ENCODE assay signal across 8 cellular contexts in genomic region chr9:36487482-36488321, GRCh38.
DNase-seq lines count a peak whose midpoint lies in the region; ATAC-seq, FAIRE-seq and TF ChIP-seq lines count a peak whose summit lies in the region.

No MANE protein-coding gene starts in this region.

- H2BK12ac ChIP-seq in H1 (ENCODE audit: low read depth, low read length): peak overlapping the region; percentile 32

- DNase-seq in COLO829 (ENCODE audit: low spot score) (peak; percentile 79), HT-29 (ENCODE audit: low spot score) (peak; percentile 79), NOMO-1 (lab: John Stamatoyannopoulos, UW; ENCODE audit: unreplicated experiment in 2 of 2) (peak; percentile 56 to 72), H1 (ENCODE audit: low read depth in 1 of 2, low spot score in 2 of 2) (peak; percentile 64 to 80)
- peak; percentile 93 for DNase-seq in activated CD8-positive, alpha-beta memory T cell treated with anti-CD3 and anti-CD28 coated beads, Interleukin-2, amount 10 ng/mL, durations not matched to agents 7 days and 5 days
- DNase-seq in stimulated activated CD8-positive, alpha-beta memory T cell treated with anti-CD3 and anti-CD28 coated beads, Interleukin-15, amount 100 ng/mL, for 24 hours (ENCODE audit: low read depth): peak; percentile 80

- peak overlapping the region; percentile 73; the same call in 1 of the 2 replicates for H2BK20ac ChIP-seq in H1 (ENCODE audit: low read length)

- no peak overlapping the region for H2BK15ac ChIP-seq in H1 (ENCODE audit: low read length)

- H3K79me2 ChIP-seq in H1 (ENCODE audit: control insufficient read depth in 1 of 2, insufficient read depth in 2 of 2, low read length in 2 of 2): peaks cover 17 to 43% of the 10 kb centered on the region in 2 experiments

- peak overlapping the region; percentile 52 to 98 (median 62) for H3K4me3 ChIP-seq in H1 (ENCODE audit: extremely low read depth in 1 of 4, insufficient read depth in 2 of 4, low read depth in 3 of 4, low read length in 4 of 4)
- H3K4me3 ChIP-seq in mesodermal cell (ENCODE audit: extremely low read depth, insufficient read depth, low read length, poor library complexity, severe bottlenecking): peak overlapping the region; percentile 45

- peaks cover 0 to 5% (median 0%) of the 10 kb centered on the region in 4 experiments; a peak in 1 of 8 replicates for H3K36me3 ChIP-seq in H1 (ENCODE audit: control insufficient read depth in 2 of 4, insufficient read depth in 4 of 4, low read length in 3 of 4)
- H3K36me3 ChIP-seq in mesodermal cell (ENCODE audit: control insufficient read depth, insufficient read depth, low read length): peaks cover 9% of the 10 kb centered on the region

- peak overlapping the region; percentile 87 for H2BK5ac ChIP-seq in H1 (ENCODE audit: low read depth, low read length)

- peak; percentile 81 for ATAC-seq in GM21360 (IDR thresholded peaks at IDR 0.05; ENCODE audit: unreplicated experiment)
- peak; percentile 95 for ATAC-seq in activated CD8-positive, alpha-beta memory T cell treated with anti-CD3 and anti-CD28 coated beads, Interleukin-2, amount 10 ng/mL, durations not matched to agents 7 days and 5 days

- H3K4me2 ChIP-seq in H1 (ENCODE audit: insufficient read depth in 1 of 2, low read depth in 2 of 2, low read length in 2 of 2): peak overlapping the region; percentile 76 to 79

- peaks cover 5 to 29% (median 18%) of the 10 kb centered on the region in 4 experiments for H3K4me1 ChIP-seq in H1 (replicated peaks in 1 of 4; ENCODE audit: control insufficient read depth in 3 of 4, insufficient read depth in 4 of 4, low read length in 3 of 4)
- peaks cover 7% of the 10 kb centered on the region for H3K4me1 ChIP-seq in mesodermal cell (ENCODE audit: control insufficient read depth, insufficient read depth, low read length, poor library complexity, severe bottlenecking)

- peaks cover 9% of the 10 kb centered on the region for H3K23me2 ChIP-seq in H1 (ENCODE audit: low read depth, low read length)

- H3K27ac Mint-ChIP-seq in activated CD8-positive, alpha-beta memory T cell treated with anti-CD3 and anti-CD28 coated beads, Interleukin-2, amount 10 ng/mL, durations not matched to agents 7 days and 5 days: peak overlapping the region; percentile 100

- H3K18ac ChIP-seq in H1 (ENCODE audit: extremely low read depth, low read length): peak overlapping the region; percentile 93

- no peak for FAIRE-seq in H1 (lab: Jason Lieb, UNC)

- H3K9me3 Mint-ChIP-seq in activated CD8-positive, alpha-beta memory T cell treated with anti-CD3 and anti-CD28 coated beads, Interleukin-2, amount 10 ng/mL, durations not matched to agents 7 days and 5 days (ENCODE audit: low read depth): no peaks in the 10 kb centered on the region

- peak overlapping the region; percentile 54 to 90 (median 64); a peak in 6 of 7 replicates for H3K9ac ChIP-seq in H1 (replicated peaks in 1 of 4; ENCODE audit: extremely low read depth in 1 of 4, low read depth in 3 of 4, low read length in 3 of 4)

- H4K8ac ChIP-seq in H1 (ENCODE audit: extremely low read depth, insufficient read depth, low read length): peak overlapping the region; percentile 6; the same call in 1 of the 2 replicates

- H3K9me3 ChIP-seq in H1 (ENCODE audit: insufficient read depth in 2 of 2, low read depth in 1 of 2, low read length in 1 of 2): no peaks in the 10 kb centered on the region
- H3K9me3 ChIP-seq in mesodermal cell (ENCODE audit: control insufficient read depth, low read length): no peaks in the 10 kb centered on the region

- H3K4ac ChIP-seq in H1 (replicated peaks; ENCODE audit: insufficient read length, low read depth, low read length): peak overlapping the region; percentile 13

- H2BK120ac ChIP-seq in H1 (replicated peaks; ENCODE audit: low read depth, low read length): peak overlapping the region; percentile 72

- no peak overlapping the region for H3K23ac ChIP-seq in H1 (ENCODE audit: insufficient read length)

- peaks cover 3% of the 10 kb centered on the region for H3K36me3 Mint-ChIP-seq in activated CD8-positive, alpha-beta memory T cell treated with anti-CD3 and anti-CD28 coated beads, Interleukin-2, amount 10 ng/mL, durations not matched to agents 7 days and 5 days

- TF ChIP-seq EP300 in H1 (IDR thresholded peaks at IDR 0.05; ENCODE audit: borderline replicate concordance in 1 of 2, low read depth in 2 of 2, low read length in 2 of 2): no peak

- no peak for TF ChIP-seq CTCF in H1 (IDR thresholded peaks at IDR 0.05; ENCODE audit: control extremely low read depth in 1 of 3, insufficient read depth in 1 of 3, low read depth in 1 of 3, low read length in 3 of 3)

- TF ChIP-seq POLR2A in H1 (IDR thresholded peaks at IDR 0.05; ENCODE audit: control extremely low read depth in 1 of 2, low read depth in 2 of 2, low read length in 2 of 2): 0 out of 3 replicates have a peak, but pooled peaks of 1 of the 2 experiments have one; percentile 61

- H3K27ac ChIP-seq in H1 (ENCODE audit: low read depth, low read length): peak overlapping the region; percentile 67; the same call in 1 of the 2 replicates
- peak overlapping the region; percentile 90 for H3K27ac ChIP-seq in mesodermal cell (ENCODE audit: low read depth, low read length, severe bottlenecking)

- peak overlapping the region; percentile 81 for H4K5ac ChIP-seq in H1 (ENCODE audit: insufficient read length, low read depth, low read length)

- peaks cover 5 to 14% of the 10 kb centered on the region in 2 experiments for H4K20me1 ChIP-seq in H1 (replicated peaks in 1 of 2; ENCODE audit: control insufficient read depth in 1 of 2, insufficient read depth in 2 of 2, low read length in 2 of 2)

- no peaks in the 10 kb centered on the region for H3K27me3 Mint-ChIP-seq in activated CD8-positive, alpha-beta memory T cell treated with anti-CD3 and anti-CD28 coated beads, Interleukin-2, amount 10 ng/mL, durations not matched to agents 7 days and 5 days

- peaks cover 12% of the 10 kb centered on the region for H3K79me1 ChIP-seq in H1 (ENCODE audit: low read depth, low read length)

- WGBS in H1 (ENCODE audit: extremely low coverage in 1 of 2, insufficient coverage in 1 of 2, insufficient read length in 1 of 2, insufficient replicate concordance in 2 of 2, low coverage in 1 of 2, low lambda C conversion rate in 2 of 2, missing lambda C conversion rate in 1 of 2), 2 experiments: 3% methylated on average over 35 of the region's 93 CpGs; no CpG with 5 or more reads in 1 of the 2 experiments
- 0 to 1% methylated on average over 47 to 55 of the region's 93 CpGs for WGBS in mesodermal cell (ENCODE audit: insufficient coverage in 2 of 2), 2 experiments

- H3K4me3 Mint-ChIP-seq in activated CD8-positive, alpha-beta memory T cell treated with anti-CD3 and anti-CD28 coated beads, Interleukin-2, amount 10 ng/mL, durations not matched to agents 7 days and 5 days: peak overlapping the region; percentile 89

- TF ChIP-seq RAD21 in H1 (IDR thresholded peaks at IDR 0.05 in 1 of 2, conservative IDR thresholded peaks at IDR 0.05 in 1 of 2; ENCODE audit: low read depth in 2 of 2, low read length in 2 of 2): no peak

- CTCF ChIA-PET in activated CD8-positive, alpha-beta memory T cell treated with anti-CD3 and anti-CD28 coated beads, Interleukin-2, amount 10 ng/mL, durations not matched to agents 7 days and 5 days (lab: Charles Lee): interaction anchor here (1.0 to 5.0 kb wide), 10 partner anchors 16 to 80 kb away, joined by 3 to 26 read pairs (median 4); no protein-coding TSS in a partner anchor
- CTCF ChIA-PET in H1 (lab: Charles Lee; ENCODE audit: partially characterized antibody): interaction anchor here (0.7 to 2.2 kb wide), 2 partner anchors 67 to 80 kb away, joined by 4 to 9 read pairs; no protein-coding TSS in a partner anchor

- H3K14ac ChIP-seq in H1 (ENCODE audit: insufficient read length): peak overlapping the region; percentile 52

- H3K56ac ChIP-seq in H1 (replicated peaks; ENCODE audit: insufficient read length, low read depth, low read length): peak overlapping the region; percentile 59

- peak overlapping the region; percentile 1 for H4K91ac ChIP-seq in H1 (replicated peaks; ENCODE audit: insufficient read length, low read length)

- peak overlapping the region; percentile 72; the same call in 1 of the 2 replicates for H2AFZ ChIP-seq in H1 (ENCODE audit: low read length)

- no peak overlapping the region for H2AK5ac ChIP-seq in H1 (ENCODE audit: low read depth, low read length)

- H3K27me3 ChIP-seq in H1 (replicated peaks in 1 of 4; ENCODE audit: control insufficient read depth in 3 of 4, extremely low read depth in 1 of 4, insufficient read depth in 3 of 4, low read length in 3 of 4): no peaks in the 10 kb centered on the region

- peaks cover 54% of the 10 kb centered on the region for H3K4me1 Mint-ChIP-seq in activated CD8-positive, alpha-beta memory T cell treated with anti-CD3 and anti-CD28 coated beads, Interleukin-2, amount 10 ng/mL, durations not matched to agents 7 days and 5 days

- POLR2A ChIA-PET in H1 (lab: Charles Lee; ENCODE audit: partially characterized antibody): interaction anchor here (0.6 to 2.4 kb wide), 14 partner anchors 8 to 86 kb away, joined by 3 to 8 read pairs (median 4); no protein-coding TSS in a partner anchor

TF ChIP-seq in H1, 55 proteins besides CTCF, POLR2A, EP300 and RAD21 (continues in another document):
- TF ChIP-seq HDAC2 (IDR thresholded peaks at IDR 0.05; ENCODE audit: borderline replicate concordance in 1 of 2, low read depth in 2 of 2, low read length in 2 of 2) (peak in 1 of 2 experiments; percentile 49; a peak in 2 of 4 replicates), PHF8 (conservative IDR thresholded peaks at IDR 0.05; ENCODE audit: low read depth, low read length) (0 out of 2 replicates have a peak, but pooled peaks have one; percentile 31), SP4 (IDR thresholded peaks at IDR 0.05; ENCODE audit: low read length) (0 out of 2 replicates have a peak, but pooled peaks have one; percentile 50), BACH1 (IDR thresholded peaks at IDR 0.05; ENCODE audit: low read length) (no peak; the same call in 1 of the 2 replicates), ASH2L (IDR thresholded peaks at IDR 0.05; ENCODE audit: low read length) (peak; percentile 81), SIN3A (conservative IDR thresholded peaks at IDR 0.05 in 1 of 2, IDR thresholded peaks at IDR 0.05 in 1 of 2; ENCODE audit: low read depth in 1 of 2, low read length in 2 of 2) (no peak), NRF1 (IDR thresholded peaks at IDR 0.05; ENCODE audit: low read depth, low read length) (peak; percentile 27; the same call in 1 of the 2 replicates), TAF1 (IDR thresholded peaks at IDR 0.05; ENCODE audit: low read depth, low read length) (peak; percentile 24), BRCA1 (IDR thresholded peaks at IDR 0.05; ENCODE audit: low read depth, low read length) (peak; percentile 21; the same call in 1 of the 2 replicates), RBBP5 (IDR thresholded peaks at IDR 0.05; ENCODE audit: borderline replicate concordance, low read depth, low read length) (peak; percentile 47; the same call in 1 of the 2 replicates), POLR2AphosphoS5 (IDR thresholded peaks at IDR 0.05; ENCODE audit: low read depth, low read length) (peak; percentile 61), RNF2 (IDR thresholded peaks at IDR 0.05; ENCODE audit: borderline replicate concordance, low read depth, low read length, missing control alignments, poor library complexity, severe bottlenecking) (no peak), EGR1 (IDR thresholded peaks at IDR 0.05; ENCODE audit: borderline replicate concordance, low read depth, low read length) (peak; percentile 51; the same call in 1 of the 2 replicates)

Comparison
In these comparisons a context has a peak if more than half of its experiments do, and no peak if none do; other contexts are left out.
1. Peak in every context shown above with its lines: DNase-seq, ATAC-seq, H3K4me3 ChIP-seq and H3K27ac ChIP-seq.